24 cellular contexts compared by ENCODE assay signal in genomic region chr5:43157068-43157467, GRCh38. TPM values are rescaled to one million over a fixed set of nuclear protein-coding genes. Genes with fewer than 3 reads are reported as not detected.
"Had no signal": no experiment of that assay in that cellular context is flagged by ENCODE, and none has a peak within 500 bp of the region (broad histone marks: within the 10 kb centered on the region; RNA-seq: fewer than 3 reads in every experiment).

No MANE protein-coding gene starts in this region.

- H3K9me3 ChIP-seq: SJSA1 had no signal

- H3K4me1 ChIP-seq: SJSA1 had no signal

- H3K4me3 ChIP-seq: SJSA1, SK-N-MC had no signal

- FAIRE-seq: RCC 7860 had no signal

- H3K27ac ChIP-seq: SJSA1, SK-N-MC had no signal

- DNase-seq: KBM-7, MV-4-11, NCI-H1048, NCI-H1105, NCI-H1417, NCI-H1436 treated with DMSO at 0.1 percent for 48 hours, NCI-H1694, NCI-H187 treated with DMSO at 0.1 percent for 48 hours, NCI-H2029 treated with DMSO at 0.1 percent for 48 hours, NCI-H2171 treated with DMSO at 0.1 percent for 48 hours, NCI-H2227 treated with DMSO at 0.1 percent for 48 hours, NCI-H446, NCI-H510A, NCI-H524 treated with DMSO at 0.1 percent for 48 hours, NCI-H69, NCI-H774, Right ventricle myocardium superior, RPMI8226, SIG-M5 had no signal

- H3K27me3 ChIP-seq: SJSA1 had no signal

RNA-seq across cellular contexts. Expression of gene NIM1K, which starts 35.0 kb away (rescaled TPM):
- total RNA-seq: HT-29, MCF 10A had no signal
